ENCODE assay signal across 11 cellular contexts in genomic region chr16:87984180-87984579, GRCh38. TPM values are rescaled to one million over a fixed set of nuclear protein-coding genes. Genes with fewer than 3 reads are reported as not detected.
DNase-seq lines count a peak whose midpoint lies in the region; ATAC-seq, FAIRE-seq and TF ChIP-seq lines count a peak whose summit lies in the region.
"Not testable (repeated sequence)": the region's sequence is repeated elsewhere in the genome, so short reads cannot be mapped to it uniquely, and the experiment has no call there.
"Had no signal": no experiment of that assay in that cellular context is flagged by ENCODE, and none has a peak within 500 bp of the region (broad histone marks: within the 10 kb centered on the region; RNA-seq: fewer than 3 reads in every experiment).

No MANE protein-coding gene starts in this region.

- peaks cover 35% of the 10 kb centered on the region for H3K36me3 Mint-ChIP-seq in activated CD4-positive, alpha-beta memory T cell treated with anti-CD3 and anti-CD28 coated beads for 36 hours
- peaks cover 91% of the 10 kb centered on the region for H3K36me3 Mint-ChIP-seq in activated T-helper 17 cell treated with anti-CD3 and anti-CD28 coated beads, Interleukin-2, amount 50 U/mL, for 72 hours (ENCODE audit: low read depth)

- TF ChIP-seq CTCF in K562 (IDR thresholded peaks at IDR 0.05 in 2 of 3, conservative IDR thresholded peaks at IDR 0.05 in 1 of 3; ENCODE audit: insufficient read depth in 2 of 3, low read depth in 1 of 3, low read length in 3 of 3); smooth muscle cell (IDR thresholded peaks at IDR 0.05; ENCODE audit: borderline replicate concordance, insufficient read depth, poor library complexity, severe bottlenecking); testis (IDR thresholded peaks at IDR 0.05): not testable (repeated sequence)

- not testable (repeated sequence) for TF ChIP-seq RAD21 in K562 (CRISPR knock-in tag; conservative IDR thresholded peaks at IDR 0.05 in 1 of 2, IDR thresholded peaks at IDR 0.05 in 1 of 2)

- not testable (repeated sequence) for H3K23ac ChIP-seq in mesenchymal stem cell (ENCODE audit: low read length in 2 of 2)

- POLR2A ChIA-PET in activated CD4-positive, alpha-beta memory T cell treated with anti-CD3 and anti-CD28 coated beads for 36 hours (lab: Charles Lee): interaction anchor here (1.1 kb wide), 1 partner anchor 21 kb away, joined by 3 read pairs; no protein-coding TSS in a partner anchor
- POLR2A ChIA-PET in K562 (lab: Yijun Ruan, JAX): not testable (repeated sequence)

- H3K27ac Mint-ChIP-seq in activated CD4-positive, alpha-beta memory T cell treated with anti-CD3 and anti-CD28 coated beads for 36 hours: peak overlapping the region; percentile 73
- peak overlapping the region; percentile 94 for H3K27ac Mint-ChIP-seq in activated T-helper 17 cell treated with anti-CD3 and anti-CD28 coated beads, Interleukin-2, amount 50 U/mL, for 72 hours

- H3K4me2 ChIP-seq in GM23248 (ENCODE audit: unreplicated experiment); K562 (ENCODE audit: insufficient read depth, low read length); mesenchymal stem cell (ENCODE audit: low read length, poor library complexity, severe bottlenecking); smooth muscle cell: not testable (repeated sequence)

- intact Hi-C loops in activated CD4-positive, alpha-beta memory T cell treated with anti-CD3 and anti-CD28 coated beads for 36 hours (cut with micrococcal nuclease); K562 (cut with micrococcal nuclease); testis (cut with DNase I; ENCODE audit: low total_unique reads): not testable (repeated sequence)

- H2BK15ac ChIP-seq in mesenchymal stem cell (ENCODE audit: low read depth, poor library complexity, severe bottlenecking): not testable (repeated sequence)

- not testable (repeated sequence) for H3K9me3 Mint-ChIP-seq in activated CD4-positive, alpha-beta memory T cell treated with anti-CD3 and anti-CD28 coated beads for 36 hours; activated T-helper 17 cell treated with anti-CD3 and anti-CD28 coated beads, Interleukin-2, amount 50 U/mL, for 72 hours

- H3K79me2 ChIP-seq in GM23248 (ENCODE audit: insufficient read depth); K562 (ENCODE audit: control insufficient read depth, insufficient read depth, low read length); smooth muscle cell (ENCODE audit: low read depth): not testable (repeated sequence)

- TF ChIP-seq POLR2A in K562 (conservative IDR thresholded peaks at IDR 0.05); testis (IDR thresholded peaks at IDR 0.05): not testable (repeated sequence)

- FAIRE-seq in K562 (lab: Jason Lieb, UNC): not testable (repeated sequence)

- H3F3A ChIP-seq in GM23248 (ENCODE audit: insufficient read depth); smooth muscle cell (ENCODE audit: low read depth): not testable (repeated sequence)

- not testable (repeated sequence) for DNase-seq in GM23248; K562 (ENCODE audit: extremely low read depth in 1 of 4, low spot score in 3 of 4); mesenchymal stem cell; smooth muscle cell (lab: John Stamatoyannopoulos, UW; ENCODE audit: unreplicated experiment)
- DNase-seq in RPMI8226 (peak; percentile 93), testis (peak; percentile 10)
- peak; percentile 51 for DNase-seq in activated CD4-positive, alpha-beta memory T cell treated with anti-CD3 and anti-CD28 coated beads for 36 hours

- in situ Hi-C loops in GM23248 (cut with MboI); K562 (cut with MboI): not testable (repeated sequence)

- H3K79me1 ChIP-seq in mesenchymal stem cell (replicated peaks; ENCODE audit: low read length, poor library complexity, severe bottlenecking): peaks cover 19% of the 10 kb centered on the region

- not testable (repeated sequence) for H3K4ac ChIP-seq in mesenchymal stem cell (ENCODE audit: low read depth in 1 of 2, low read length in 2 of 2)

- H3K27me3 Mint-ChIP-seq in activated CD4-positive, alpha-beta memory T cell treated with anti-CD3 and anti-CD28 coated beads for 36 hours; activated T-helper 17 cell treated with anti-CD3 and anti-CD28 coated beads, Interleukin-2, amount 50 U/mL, for 72 hours: not testable (repeated sequence)

- H3K9me3 ChIP-seq in GM23248 (ENCODE audit: low read depth); K562 (replicated peaks; ENCODE audit: control insufficient read depth, insufficient read depth, low read depth, low read length); mesenchymal stem cell (ENCODE audit: control insufficient read depth, low read length); smooth muscle cell (replicated peaks; ENCODE audit: low read depth); testis: not testable (repeated sequence)

- H2BK120ac ChIP-seq in mesenchymal stem cell (ENCODE audit: low read depth, low read length): not testable (repeated sequence)

- not testable (repeated sequence) for BruUV-seq in K562 (replicated peaks; lab: Mats Ljungman, UMichigan)

- H3K36me3 ChIP-seq in GM23248 (ENCODE audit: low read depth); smooth muscle cell (ENCODE audit: low read depth); testis (ENCODE audit: low read depth, missing control alignments): not testable (repeated sequence)
- H3K36me3 ChIP-seq in K562 (ENCODE audit: control insufficient read depth, insufficient read depth, low read length): peaks cover 16% of the 10 kb centered on the region; the same call in 2 of the 3 replicates
- peaks cover 25 to 28% of the 10 kb centered on the region in 2 experiments for H3K36me3 ChIP-seq in mesenchymal stem cell (ENCODE audit: control insufficient read depth in 1 of 2, insufficient read depth in 2 of 2, low read depth in 1 of 2, low read length in 2 of 2)

- H4K20me1 ChIP-seq in GM23248 (ENCODE audit: insufficient read depth); K562 (replicated peaks; ENCODE audit: control insufficient read depth, insufficient read depth, low read length); smooth muscle cell (ENCODE audit: low read depth): not testable (repeated sequence)

- not testable (repeated sequence) for TF ChIP-seq EP300 in K562 (IDR thresholded peaks at IDR 0.05; ENCODE audit: low read length)

- H2AK5ac ChIP-seq in mesenchymal stem cell (ENCODE audit: low read length, severe bottlenecking): not testable (repeated sequence)

- not testable (repeated sequence) for H3K27me3 ChIP-seq in GM23248 (replicated peaks; ENCODE audit: insufficient read depth); K562 (ENCODE audit: control insufficient read depth in 2 of 2, insufficient read depth in 2 of 2, low read length in 2 of 2); mesenchymal stem cell (ENCODE audit: control insufficient read depth in 1 of 2, insufficient read depth in 1 of 2, low read length in 2 of 2); smooth muscle cell (ENCODE audit: low read depth); testis

- H3K4me1 ChIP-seq in GM23248 (ENCODE audit: insufficient read depth) (peaks cover 13% of the 10 kb centered on the region), mesenchymal stem cell (ENCODE audit: control insufficient read depth, insufficient read depth, low read depth, low read length) (peaks cover 14% of the 10 kb centered on the region)
- not testable (repeated sequence) for H3K4me1 ChIP-seq in K562 (replicated peaks in 1 of 2; ENCODE audit: control insufficient read depth in 2 of 2, insufficient read depth in 2 of 2, low read length in 2 of 2); smooth muscle cell (ENCODE audit: low read depth); testis

- H4K8ac ChIP-seq in mesenchymal stem cell (ENCODE audit: low read length): not testable (repeated sequence)

- not testable (repeated sequence) for H3K9me2 ChIP-seq in GM23248 (ENCODE audit: insufficient read depth)

- H3K9ac ChIP-seq in GM23248 (peak overlapping the region; percentile 58), mesenchymal stem cell (ENCODE audit: low read length) (peak overlapping the region; percentile 73), smooth muscle cell (ENCODE audit: low read depth) (peak overlapping the region; percentile 62)
- H3K9ac ChIP-seq in K562 (ENCODE audit: insufficient read depth in 1 of 2, low read depth in 2 of 2, low read length in 2 of 2): not testable (repeated sequence)

- peak; percentile 13 for ATAC-seq in activated T-helper 17 cell treated with anti-CD3 and anti-CD28 coated beads, Interleukin-2, amount 50 U/mL, for 72 hours (replicated peaks)
- not testable (repeated sequence) for ATAC-seq in K562

- not testable (repeated sequence) for H3K9me1 ChIP-seq in K562 (ENCODE audit: control insufficient read depth, insufficient read depth, low read length)

- CTCF ChIA-PET in activated CD4-positive, alpha-beta memory T cell treated with anti-CD3 and anti-CD28 coated beads for 36 hours (lab: Charles Lee); K562 (lab: Yijun Ruan, JAX; ENCODE audit: low intra/inter-chr PET ratio): not testable (repeated sequence)

- H3K14ac ChIP-seq in mesenchymal stem cell (ENCODE audit: low read length in 2 of 2): not testable (repeated sequence)

- not testable (repeated sequence) for H3K18ac ChIP-seq in mesenchymal stem cell (ENCODE audit: low read depth in 1 of 2, low read length in 2 of 2)

- not testable (repeated sequence) for H4K91ac ChIP-seq in mesenchymal stem cell (ENCODE audit: low read length)

- H2BK12ac ChIP-seq in mesenchymal stem cell (ENCODE audit: low read length in 2 of 2): not testable (repeated sequence)

- H2BK5ac ChIP-seq in mesenchymal stem cell (ENCODE audit: low read depth, low read length, poor library complexity, severe bottlenecking): not testable (repeated sequence)

- H3K27ac ChIP-seq in GM23248 (peak overlapping the region; percentile 65), smooth muscle cell (ENCODE audit: low read depth) (peak overlapping the region; percentile 80)
- H3K27ac ChIP-seq in K562 (ENCODE audit: extremely low read depth, low read depth, low read length); mesenchymal stem cell (ENCODE audit: low read length, poor library complexity, severe bottlenecking); testis: not testable (repeated sequence)

- H3K4me1 Mint-ChIP-seq in activated CD4-positive, alpha-beta memory T cell treated with anti-CD3 and anti-CD28 coated beads for 36 hours (ENCODE audit: low read depth): peaks cover 56% of the 10 kb centered on the region
- peaks cover 31% of the 10 kb centered on the region for H3K4me1 Mint-ChIP-seq in activated T-helper 17 cell treated with anti-CD3 and anti-CD28 coated beads, Interleukin-2, amount 50 U/mL, for 72 hours

- not testable (repeated sequence) for H3K4me3 Mint-ChIP-seq in activated CD4-positive, alpha-beta memory T cell treated with anti-CD3 and anti-CD28 coated beads for 36 hours
- H3K4me3 Mint-ChIP-seq in activated T-helper 17 cell treated with anti-CD3 and anti-CD28 coated beads, Interleukin-2, amount 50 U/mL, for 72 hours: peak overlapping the region; percentile 73

- 70 to 74% methylated on average over 15 of the region's 15 CpGs for WGBS in GM23248 (ENCODE audit: low coverage in 1 of 2, low lambda C conversion rate in 2 of 2, missing lambda C conversion rate in 2 of 2), 2 experiments
- 83% methylated on average over 7 of the region's 15 CpGs for WGBS in K562 (ENCODE audit: insufficient coverage, low coverage, missing lambda C conversion rate)
- WGBS in mesenchymal stem cell: 95% methylated on average over 15 of the region's 15 CpGs
- WGBS in smooth muscle cell (ENCODE audit: low lambda C conversion rate): 82% methylated on average over 15 of the region's 15 CpGs
- WGBS in testis, 2 donors: 84 to 94% methylated on average over 4 to 15 of the region's 15 CpGs

- not testable (repeated sequence) for H2AFZ ChIP-seq in GM23248; K562 (ENCODE audit: low read depth, low read length); mesenchymal stem cell (ENCODE audit: low read depth, low read length); smooth muscle cell (ENCODE audit: low read depth)

- not testable (repeated sequence) for H3K4me3 ChIP-seq in GM23248; K562; mesenchymal stem cell (ENCODE audit: insufficient read depth in 1 of 2, low read depth in 1 of 2, low read length in 2 of 2); smooth muscle cell; testis

RNA-seq across cellular contexts. Expression of gene BANP, which starts 32.9 kb away (rescaled TPM):
- 14.3 and 14.8 TPM in 2 replicates for total RNA-seq in GM23248 (2014; rRNA removed; shearing (Covaris generic))
- polyA plus RNA-seq in GM23248 (2016; fragmentation: Nextera tagmentation; extraction: Ambion mirVana) (14.8 and 15.9 TPM in 2 replicates), K562 (2011; rRNA removed) (12.1 and 13.1 TPM in 2 replicates), K562 (2014; fragmentation: Illumina TruSeq; extraction: Trizol) (13.0 and 19.2 TPM in 2 replicates), K562 (2014; fragmentation: Nextera tagmentation; extraction: Ambion mirVana) (1 to 10 TPM; 4.6 to 4.7 TPM), K562 (2014; rRNA removed) (16.0 and 19.0 TPM in 2 replicates), smooth muscle cell (11.5 and 19.5 TPM in 2 replicates), testis (ENCODE audit: insufficient read depth, low read depth, low replicate concordance) (25.3 TPM)
- total RNA-seq in activated CD4-positive, alpha-beta memory T cell treated with anti-CD3 and anti-CD28 coated beads for 36 hours: 10 to 100 TPM; 29.6 to 30.6 TPM
- 10 to 100 TPM; 46.4 to 85.9 TPM for total RNA-seq in activated T-helper 17 cell treated with anti-CD3 and anti-CD28 coated beads, Interleukin-2, amount 50 U/mL, for 72 hours
- total RNA-seq in K562 (2011; cell fraction: chromatin; rRNA removed; ENCODE audit: low replicate concordance): 107 and 121 TPM in 2 replicates
- 56.7 and 71.4 TPM in 2 replicates for total RNA-seq in K562 (2011; cell fraction: nucleolus; rRNA removed)
- total RNA-seq in K562 (2011; cell fraction: nucleoplasm; rRNA removed): 79.5 and 85.3 TPM in 2 replicates
- total RNA-seq in K562 (2014; rRNA removed) (17.1 and 22.1 TPM in 2 replicates), K562 (2014; rRNA removed; fragmentation: Illumina TruSeq; extraction: Trizol) (10.7 and 15.6 TPM in 2 replicates), K562 (2015; rRNA removed; fragmentation: Illumina TruSeq; extraction: Trizol) (14.4 and 16.1 TPM in 2 replicates), K562 (2021) (21.7 and 25.7 TPM in 2 replicates), smooth muscle cell (19.5 and 19.9 TPM in 2 replicates), testis (10 to 100 TPM; 55.9 to 60.2 TPM)
- 13.7 and 18.2 TPM in 2 replicates for polyA plus RNA-seq in K562 (2011; cell fraction: cytosol; rRNA removed)
- 30.9 and 42.3 TPM in 2 replicates for polyA plus RNA-seq in K562 (2011; cell fraction: nucleus; rRNA removed)
- polyA plus RNA-seq in K562 (2012): 19.2 and 21.4 TPM in 2 replicates
- 22.0 and 25.5 TPM in 2 replicates for polyA minus RNA-seq in K562 (2011; rRNA and poly(A)+ RNA removed)
- polyA minus RNA-seq in K562 (2011; cell fraction: cytosol; rRNA and poly(A)+ RNA removed): 12.1 and 21.2 TPM in 2 replicates
- 32.4 and 45.1 TPM in 2 replicates for polyA minus RNA-seq in K562 (2011; cell fraction: nucleus; rRNA and poly(A)+ RNA removed)
- polyA plus RNA-seq in mesenchymal stem cell (2013, experiment 1 of 2): 10.8 TPM
- polyA plus RNA-seq in mesenchymal stem cell (2013, experiment 2 of 2): 11.0 TPM

RNA-seq across cellular contexts. Expression of gene CA5A, which starts 47.9 kb away (rescaled TPM):
- not detected in 2 replicates for total RNA-seq in GM23248 (2014; rRNA removed; shearing (Covaris generic))
- not detected in 2 replicates for polyA plus RNA-seq in GM23248 (2016; fragmentation: Nextera tagmentation; extraction: Ambion mirVana)
- not detected for total RNA-seq in activated CD4-positive, alpha-beta memory T cell treated with anti-CD3 and anti-CD28 coated beads for 36 hours
- not detected for total RNA-seq in activated T-helper 17 cell treated with anti-CD3 and anti-CD28 coated beads, Interleukin-2, amount 50 U/mL, for 72 hours
- not detected in 2 replicates for total RNA-seq in K562 (2011; cell fraction: chromatin; rRNA removed; ENCODE audit: low replicate concordance)
- 0.66 TPM in 1 of 2 replicates, not detected in the other for total RNA-seq in K562 (2011; cell fraction: nucleolus; rRNA removed)
- not detected in 2 replicates for total RNA-seq in K562 (2011; cell fraction: nucleoplasm; rRNA removed)
- not detected in 2 replicates for total RNA-seq in K562 (2014; rRNA removed)
- total RNA-seq in K562 (2014; rRNA removed; fragmentation: Illumina TruSeq; extraction: Trizol): not detected in 2 replicates
- not detected in 2 replicates for total RNA-seq in K562 (2015; rRNA removed; fragmentation: Illumina TruSeq; extraction: Trizol)
- not detected in 2 replicates for total RNA-seq in K562 (2021)
- not detected in 2 replicates for polyA plus RNA-seq in K562 (2011; rRNA removed)
- polyA plus RNA-seq in K562 (2011; cell fraction: cytosol; rRNA removed): not detected in 2 replicates
- 0.18 TPM in 1 of 2 replicates, not detected in the other for polyA plus RNA-seq in K562 (2011; cell fraction: nucleus; rRNA removed)
- 0.07 and 0.15 TPM in 2 replicates for polyA plus RNA-seq in K562 (2012)
- not detected in 2 replicates for polyA plus RNA-seq in K562 (2014; fragmentation: Illumina TruSeq; extraction: Trizol)
- not detected for polyA plus RNA-seq in K562 (2014; fragmentation: Nextera tagmentation; extraction: Ambion mirVana)
- polyA plus RNA-seq in K562 (2014; rRNA removed): not detected in 2 replicates
- polyA minus RNA-seq in K562 (2011; rRNA and poly(A)+ RNA removed): 0.04 TPM in 1 of 2 replicates, not detected in the other
- polyA minus RNA-seq in K562 (2011; cell fraction: cytosol; rRNA and poly(A)+ RNA removed): not detected in 2 replicates
- polyA minus RNA-seq in K562 (2011; cell fraction: nucleus; rRNA and poly(A)+ RNA removed): not detected in 2 replicates
- not detected for polyA plus RNA-seq in mesenchymal stem cell (2013, experiment 1 of 2)
- polyA plus RNA-seq in mesenchymal stem cell (2013, experiment 2 of 2): not detected
- not detected in 2 replicates for total RNA-seq in smooth muscle cell
- polyA plus RNA-seq in smooth muscle cell: not detected in 2 replicates
- total RNA-seq in testis: not detected
- not detected for polyA plus RNA-seq in testis (ENCODE audit: insufficient read depth, low read depth, low replicate concordance)
- total RNA-seq: A673, GM23338 had no signal
- polyA plus RNA-seq: CD14-positive monocyte, GM23338 had no signal
